31 cellular contexts compared by ENCODE assay signal in the genomic region with DNA sequence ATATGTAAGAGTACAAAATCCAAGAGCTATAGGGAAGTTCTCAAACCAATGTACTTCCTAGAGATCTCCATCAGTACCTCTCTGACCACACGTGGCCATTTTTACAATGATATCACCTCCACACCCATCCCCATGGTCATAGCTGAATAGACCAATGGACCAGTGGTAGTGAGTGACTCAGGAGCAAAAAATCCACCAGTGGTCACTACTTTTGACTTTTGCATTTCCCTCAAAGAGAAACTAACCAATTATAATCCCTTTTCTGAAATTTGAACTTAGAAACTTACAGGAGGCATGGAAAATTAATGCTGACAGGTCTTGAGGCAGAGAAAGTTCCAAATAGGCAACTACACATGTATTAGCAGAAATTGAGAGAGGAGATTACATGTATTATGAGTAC.
DNase-seq lines count a peak whose midpoint lies in the region; ATAC-seq and TF ChIP-seq lines count a peak whose summit lies in the region.
"Had no signal": no experiment of that assay in that cellular context is flagged by ENCODE, and none has a peak within 500 bp of the region (broad histone marks: within the 10 kb centered on the region; RNA-seq: fewer than 3 reads in every experiment).

No MANE protein-coding gene starts in this region.

- DNase-seq in AG08395 (ENCODE audit: low spot score) (peak; percentile 18), HS-5 (ENCODE audit: low read depth) (peak; percentile 25), astrocyte of the cerebellum (ENCODE audit: low read depth) (peak; percentile 22), glomerular visceral epithelial cell (ENCODE audit: extremely low spot score) (peak; percentile 55), Right ventricle myocardium superior (no peak), inferior parietal cortex (ENCODE audit: extremely low spot score) (no peak), right atrium auricular region (ENCODE audit: low spot score) (no peak), NCI-H2171 treated with DMSO at 0.1 percent for 48 hours (lab: John Stamatoyannopoulos, UW) (no peak)
- DNase-seq: activated CD4-positive, alpha-beta T cell treated with anti-CD3 and anti-CD28 coated beads for 1 hour; activated CD8-positive, alpha-beta memory T cell treated with anti-CD3 and anti-CD28 coated beads for 24 hours; activated naive CD4-positive, alpha-beta T cell treated with anti-CD3 and anti-CD28 coated beads, Interleukin-2, amount 50 U/mL, for 16 hours; activated T-cell treated with anti-CD3 and anti-CD28 coated beads, Interleukin-2, amount 50 U/mL, for 48 hours; Caco-2; DND-41; esophagus squamous epithelium; GM23248; head of caudate nucleus; left ventricle myocardium inferior; MV-4-11; NCI-H187; NCI-H345; nephron progenitor cell; SIG-M5; stimulated activated CD4-positive, alpha-beta T cell treated with anti-CD3 and anti-CD28 coated beads, Interleukin-15, amount 100 ng/mL, for 24 hours; stimulated activated CD8-positive, alpha-beta memory T cell treated with anti-CD3 and anti-CD28 coated beads, Interleukin-4, amount 100 ng/mL, for 48 hours; upper lobe of left lung had no signal

- no peaks in the 10 kb centered on the region for H3K4me1 ChIP-seq in right atrium auricular region
- H3K4me1 ChIP-seq: A549; ascending aorta; BLaER1 treated with 17β-estradiol and CSF1 and Interleukin-3, amounts not matched to agents 10 nM and 100 nM; Caco-2; esophagus squamous epithelium; left ventricle myocardium inferior; parathyroid adenoma; upper lobe of left lung had no signal

- H3K4me3 ChIP-seq in astrocyte of the cerebellum (ENCODE audit: low read depth, low read length) (no peak overlapping the region), right atrium auricular region (no peak overlapping the region)
- H3K4me3 ChIP-seq: A549; ascending aorta; BLaER1 treated with 17β-estradiol and CSF1 and Interleukin-3, amounts not matched to agents 10 nM and 100 nM; esophagus squamous epithelium; GM23248; left ventricle myocardium inferior; upper lobe of left lung had no signal

- no peaks in the 10 kb centered on the region for H3K36me3 ChIP-seq in right atrium auricular region
- H3K36me3 ChIP-seq: ascending aorta; BLaER1 treated with 17β-estradiol and CSF1 and Interleukin-3, amounts not matched to agents 10 nM and 100 nM; esophagus squamous epithelium; left ventricle myocardium inferior; upper lobe of left lung had no signal

- TF ChIP-seq CTCF in astrocyte of the cerebellum (IDR thresholded peaks at IDR 0.05; ENCODE audit: low read depth, low read length, missing control alignments) (no peak), right atrium auricular region (IDR thresholded peaks at IDR 0.05) (no peak)

- no peaks in the 10 kb centered on the region for H3K27me3 ChIP-seq in right atrium auricular region
- H3K27me3 ChIP-seq: ascending aorta; BLaER1 treated with 17β-estradiol and CSF1 and Interleukin-3, amounts not matched to agents 10 nM and 100 nM; esophagus squamous epithelium; upper lobe of left lung had no signal

- intact Hi-C loops in Right ventricle myocardium superior (cut with DNase I) = no loop called here

- no peak overlapping the region for H3K27ac ChIP-seq in right atrium auricular region
- H3K27ac ChIP-seq: A549; ascending aorta; BLaER1 treated with 17β-estradiol and CSF1 and Interleukin-3, amounts not matched to agents 10 nM and 100 nM; esophagus squamous epithelium; GM23248; left ventricle myocardium inferior; parathyroid adenoma; upper lobe of left lung had no signal

- in situ Hi-C loops in astrocyte of the cerebellum (cut with HindIII; ENCODE audit: low sequenced_read_pairs) = loop anchor here (25.0 kb wide), 1 partner anchor 104 kb away; no protein-coding TSS in a partner anchor

- no peak for ATAC-seq in Right ventricle myocardium superior (ENCODE audit: poor library complexity)
- ATAC-seq: A549, sciatic nerve had no signal

- H3K9me3 ChIP-seq in right atrium auricular region = no peaks in the 10 kb centered on the region
- H3K9me3 ChIP-seq: A549; ascending aorta; BLaER1 treated with 17β-estradiol and CSF1 and Interleukin-3, amounts not matched to agents 10 nM and 100 nM; Caco-2; esophagus squamous epithelium; left ventricle myocardium inferior; upper lobe of left lung had no signal

Comparison
In these comparisons a context has a peak if more than half of its experiments do, and no peak if none do; other contexts are left out.
1. DNase-seq: peak in AG08395 (single experiment), HS-5 (single experiment), astrocyte of the cerebellum (single experiment) and glomerular visceral epithelial cell (single experiment); none in Right ventricle myocardium superior (single experiment), inferior parietal cortex (single experiment), right atrium auricular region (single experiment) and NCI-H2171 treated with DMSO at 0.1 percent for 48 hours (single experiment).